In genomic region chr4:88591787-88592599, GRCh38 we compare ENCODE assay signal across 8 cellular contexts. TPM values are rescaled to one million over a fixed set of nuclear protein-coding genes. Genes with fewer than 3 reads are reported as not detected.
DNase-seq lines count a peak whose midpoint lies in the region; ATAC-seq and TF ChIP-seq lines count a peak whose summit lies in the region.

TSS of gene HERC3 (plus strand) at chr4:88592480. CDS start at chr4:88605824, 13,344 bp downstream.

- peak within 1 kb of the TSS; percentile 77 for H3K27ac Mint-ChIP-seq in activated CD8-positive, alpha-beta memory T cell treated with anti-CD3 and anti-CD28 coated beads, Interleukin-2, amount 10 ng/mL, durations not matched to agents 7 days and 5 days
- H3K27ac Mint-ChIP-seq in effector memory CD8-positive, alpha-beta T cell, result peak within 1 kb of the TSS; percentile 97 to 99

- CTCF ChIA-PET in activated CD8-positive, alpha-beta memory T cell treated with anti-CD3 and anti-CD28 coated beads, Interleukin-2, amount 10 ng/mL, durations not matched to agents 7 days and 5 days (lab: Charles Lee), result interaction anchor here (0.7 to 1.6 kb wide), 6 partner anchors 8 to 405 kb away, joined by 3 to 5 read pairs (median 3); no protein-coding TSS in a partner anchor

- H3K4ac ChIP-seq in mesenchymal stem cell (ENCODE audit: low read depth in 1 of 2, low read length in 2 of 2), result peak within 1 kb of the TSS in 1 of 2 experiments; percentile 77

- peaks cover 1% of the 10 kb centered on the region for H3K79me1 ChIP-seq in mesenchymal stem cell (replicated peaks; ENCODE audit: low read length, poor library complexity, severe bottlenecking)

- H3K23ac ChIP-seq in mesenchymal stem cell (ENCODE audit: low read length in 2 of 2), result peak within 1 kb of the TSS in 1 of 2 experiments; percentile 79

- TF ChIP-seq CTCF in GM20000 (IDR thresholded peaks at IDR 0.05; ENCODE audit: extremely low read depth, missing control alignments), result no peak

- peak within 1 kb of the TSS; percentile 38 for H4K8ac ChIP-seq in mesenchymal stem cell (ENCODE audit: low read length)

- no peak within 1 kb of the TSS for H2BK5ac ChIP-seq in mesenchymal stem cell (ENCODE audit: low read depth, low read length, poor library complexity, severe bottlenecking)

- no peaks in the 10 kb centered on the region for H3K9me3 ChIP-seq in mesenchymal stem cell (ENCODE audit: control insufficient read depth, low read length)

- H2AK5ac ChIP-seq in mesenchymal stem cell (ENCODE audit: low read length, severe bottlenecking), result no peak within 1 kb of the TSS

- H3K27me3 ChIP-seq in mesenchymal stem cell (ENCODE audit: control insufficient read depth in 1 of 2, insufficient read depth in 1 of 2, low read length in 2 of 2), result no peaks in the 10 kb centered on the region

- peak within 1 kb of the TSS; percentile 88 for H2AFZ ChIP-seq in mesenchymal stem cell (ENCODE audit: low read depth, low read length)

- peak within 1 kb of the TSS; percentile 69 for H3K4me2 ChIP-seq in mesenchymal stem cell (ENCODE audit: low read length, poor library complexity, severe bottlenecking)

- under 1% methylated on average over 67 of the region's 73 CpGs for WGBS in mesenchymal stem cell

- no peaks in the 10 kb centered on the region for H3K9me3 Mint-ChIP-seq in activated CD8-positive, alpha-beta memory T cell treated with anti-CD3 and anti-CD28 coated beads, Interleukin-2, amount 10 ng/mL, durations not matched to agents 7 days and 5 days (ENCODE audit: low read depth)
- H3K9me3 Mint-ChIP-seq in effector memory CD8-positive, alpha-beta T cell, result no peaks in the 10 kb centered on the region

- H3K14ac ChIP-seq in mesenchymal stem cell (ENCODE audit: low read length in 2 of 2), result peak within 1 kb of the TSS in 1 of 2 experiments; percentile 42

- peaks cover 2% of the 10 kb centered on the region for H3K4me1 ChIP-seq in mesenchymal stem cell (ENCODE audit: control insufficient read depth, insufficient read depth, low read depth, low read length)

- H3K4me3 Mint-ChIP-seq in activated CD8-positive, alpha-beta memory T cell treated with anti-CD3 and anti-CD28 coated beads, Interleukin-2, amount 10 ng/mL, durations not matched to agents 7 days and 5 days, result peak within 1 kb of the TSS; percentile 85
- H3K4me3 Mint-ChIP-seq in effector memory CD8-positive, alpha-beta T cell, result peak within 1 kb of the TSS; percentile 96 to 98

- peak within 1 kb of the TSS; percentile 56 for H2BK15ac ChIP-seq in mesenchymal stem cell (ENCODE audit: low read depth, poor library complexity, severe bottlenecking)

- peak; percentile 96 for ATAC-seq in activated CD8-positive, alpha-beta memory T cell treated with anti-CD3 and anti-CD28 coated beads, Interleukin-2, amount 10 ng/mL, durations not matched to agents 7 days and 5 days
- ATAC-seq in effector memory CD8-positive, alpha-beta T cell (replicated peaks), result peak; percentile 84

- H3K9ac ChIP-seq in mesenchymal stem cell (ENCODE audit: low read length), result peak within 1 kb of the TSS; percentile 94

- peak within 1 kb of the TSS; percentile 76 to 88 for H3K18ac ChIP-seq in mesenchymal stem cell (ENCODE audit: low read depth in 1 of 2, low read length in 2 of 2)

- peak within 1 kb of the TSS; percentile 91 to 97 for H3K4me3 ChIP-seq in mesenchymal stem cell (ENCODE audit: insufficient read depth in 1 of 2, low read depth in 1 of 2, low read length in 2 of 2)

- DNase-seq in COLO668 (lab: John Stamatoyannopoulos, UW; ENCODE audit: unreplicated experiment) (peak; percentile 93), GM20000 (ENCODE audit: low spot score) (peak; percentile 96), HS-5 (ENCODE audit: low read depth) (peak; percentile 49), NOMO-1 treated with DMSO at 0.1 percent for 48 hours (lab: John Stamatoyannopoulos, UW; ENCODE audit: unreplicated experiment) (peak; percentile 84), mesenchymal stem cell (peak; percentile 91)
- peak; percentile 90 for DNase-seq in activated CD8-positive, alpha-beta memory T cell treated with anti-CD3 and anti-CD28 coated beads, Interleukin-2, amount 10 ng/mL, durations not matched to agents 7 days and 5 days
- peak; percentile 84 to 87 (median 86) for DNase-seq in effector memory CD8-positive, alpha-beta T cell
- DNase-seq in stimulated activated CD8-positive, alpha-beta memory T cell treated with anti-CD3 and anti-CD28 coated beads, Interleukin-12 subunit alpha, Interleukin-12 subunit beta, amount 100 ng/mL, for 24 hours (ENCODE audit: extremely low read depth), result peak; percentile 63

- H3K36me3 Mint-ChIP-seq in activated CD8-positive, alpha-beta memory T cell treated with anti-CD3 and anti-CD28 coated beads, Interleukin-2, amount 10 ng/mL, durations not matched to agents 7 days and 5 days, result peaks cover 15% of the 10 kb centered on the region
- H3K36me3 Mint-ChIP-seq in effector memory CD8-positive, alpha-beta T cell (ENCODE audit: insufficient read depth), result peaks cover 25% of the 10 kb centered on the region

- H2BK12ac ChIP-seq in mesenchymal stem cell (ENCODE audit: low read length in 2 of 2), result peak within 1 kb of the TSS in 1 of 2 experiments; percentile 72

- H3K27me3 Mint-ChIP-seq in activated CD8-positive, alpha-beta memory T cell treated with anti-CD3 and anti-CD28 coated beads, Interleukin-2, amount 10 ng/mL, durations not matched to agents 7 days and 5 days, result peaks cover 17% of the 10 kb centered on the region
- no peaks in the 10 kb centered on the region for H3K27me3 Mint-ChIP-seq in effector memory CD8-positive, alpha-beta T cell

- H3K4me1 Mint-ChIP-seq in activated CD8-positive, alpha-beta memory T cell treated with anti-CD3 and anti-CD28 coated beads, Interleukin-2, amount 10 ng/mL, durations not matched to agents 7 days and 5 days, result peaks cover 35% of the 10 kb centered on the region
- H3K4me1 Mint-ChIP-seq in effector memory CD8-positive, alpha-beta T cell (ENCODE audit: low read depth in 2 of 2), result peaks cover 20 to 31% of the 10 kb centered on the region in 2 donors

- no peak within 1 kb of the TSS for H3K27ac ChIP-seq in mesenchymal stem cell (ENCODE audit: low read length, poor library complexity, severe bottlenecking)

- peak within 1 kb of the TSS; percentile 30 for H2BK120ac ChIP-seq in mesenchymal stem cell (ENCODE audit: low read depth, low read length)

- peaks cover 0 to 11% of the 10 kb centered on the region in 2 experiments for H3K36me3 ChIP-seq in mesenchymal stem cell (ENCODE audit: control insufficient read depth in 1 of 2, insufficient read depth in 2 of 2, low read depth in 1 of 2, low read length in 2 of 2)

- peak within 1 kb of the TSS; percentile 29 for H4K91ac ChIP-seq in mesenchymal stem cell (ENCODE audit: low read length)

RNA-seq across cellular contexts. Expression of gene HERC3, which starts in this region (rescaled TPM):
- 10 to 100 TPM; 21.3 to 24.9 TPM for total RNA-seq in activated CD8-positive, alpha-beta memory T cell treated with anti-CD3 and anti-CD28 coated beads, Interleukin-2, amount 10 ng/mL, durations not matched to agents 7 days and 5 days
- 6.7 TPM for polyA plus RNA-seq in mesenchymal stem cell (2013, experiment 1 of 2)
- 6.5 TPM for polyA plus RNA-seq in mesenchymal stem cell (2013, experiment 2 of 2)
